ENCODE assay signal across 22 cellular contexts in the genomic region with DNA sequence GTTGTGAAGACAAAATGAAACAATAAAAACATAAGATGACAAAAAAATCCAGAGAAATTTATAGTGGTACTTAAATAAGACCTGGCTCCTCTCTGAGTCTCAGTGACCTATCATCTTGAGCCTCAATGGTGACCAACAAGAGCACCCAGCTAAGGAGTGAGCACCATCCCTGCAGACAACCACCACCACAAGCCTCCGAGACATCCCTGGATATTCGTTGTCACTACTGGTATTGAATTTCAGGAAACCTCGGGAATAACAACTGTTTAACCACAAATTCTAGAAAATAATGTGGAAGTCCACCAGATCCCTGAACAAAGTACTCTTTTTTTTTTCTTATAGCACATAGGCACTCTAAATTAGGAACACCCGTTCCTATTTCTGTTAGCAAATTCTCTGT. TPM values are rescaled to one million over a fixed set of nuclear protein-coding genes. Genes with fewer than 3 reads are reported as not detected.
"Had no signal": no experiment of that assay in that cellular context is flagged by ENCODE, and none has a peak within 500 bp of the region (broad histone marks: within the 10 kb centered on the region; RNA-seq: fewer than 3 reads in every experiment).

No MANE protein-coding gene starts in this region.

- ATAC-seq: activated T-helper 17 cell treated with anti-CD3 and anti-CD28 coated beads, Interleukin-2, amount 50 U/mL, for 72 hours; stimulated activated effector memory CD8-positive, alpha-beta T cell treated with anti-CD3 and anti-CD28 coated beads, Interleukin-12 subunit alpha, Interleukin-12 subunit beta, amount 100 ng/mL, for 72 hours; T-cell had no signal

- H3K9me3 Mint-ChIP-seq: activated B cell treated with CpG ODN at 0.5 μM for 24 hours; activated CD4-positive, alpha-beta memory T cell treated with anti-CD3 and anti-CD28 coated beads, Interleukin-2, amount 10 ng/mL, durations not matched to agents 7 days and 5 days; activated naive CD8-positive, alpha-beta T cell treated with anti-CD3 and anti-CD28 coated beads for 36 hours; activated T-helper 17 cell treated with anti-CD3 and anti-CD28 coated beads, Interleukin-2, amount 50 U/mL, for 72 hours; endodermal cell; neural progenitor cell; stimulated activated effector memory CD8-positive, alpha-beta T cell treated with anti-CD3 and anti-CD28 coated beads, Interleukin-12 subunit alpha, Interleukin-12 subunit beta, amount 100 ng/mL, for 72 hours; T-cell had no signal

- H3K9ac ChIP-seq: neural progenitor cell, SK-N-SH had no signal

- H3K4me1 ChIP-seq: prostate gland, right lobe of liver had no signal

- H3K4me2 ChIP-seq: neural progenitor cell, SK-N-SH had no signal

- H3K36me3 Mint-ChIP-seq: activated naive CD8-positive, alpha-beta T cell treated with anti-CD3 and anti-CD28 coated beads for 36 hours; immature natural killer cell; naive B cell; neural progenitor cell; stimulated activated effector memory CD8-positive, alpha-beta T cell treated with anti-CD3 and anti-CD28 coated beads, Interleukin-12 subunit alpha, Interleukin-12 subunit beta, amount 100 ng/mL, for 72 hours; T-cell had no signal

- DNase-seq: activated B cell treated with CpG ODN at 0.5 μM for 24 hours; activated CD4-positive, alpha-beta memory T cell treated with anti-CD3 and anti-CD28 coated beads, Interleukin-2, amount 10 ng/mL, durations not matched to agents 7 days and 5 days; activated CD4-positive, alpha-beta T cell treated with anti-CD3 and anti-CD28 coated beads for 4 hours; activated naive CD4-positive, alpha-beta T cell; activated naive CD8-positive, alpha-beta T cell treated with anti-CD3 and anti-CD28 coated beads for 36 hours; activated T-cell treated with anti-CD3 and anti-CD28 coated beads, Interleukin-2, amount 50 U/mL, for 1 hour; amniotic stem cell; dorsolateral prefrontal cortex; endodermal cell; foreskin melanocyte; immature natural killer cell; mammary epithelial cell; naive B cell; right lobe of liver; SK-N-SH; stimulated activated CD4-positive, alpha-beta T cell treated with anti-CD3 and anti-CD28 coated beads, Interleukin-4, amount 100 ng/mL, for 24 hours; T-cell had no signal

- H3K27ac Mint-ChIP-seq: activated B cell treated with CpG ODN at 0.5 μM for 24 hours; activated CD4-positive, alpha-beta memory T cell treated with anti-CD3 and anti-CD28 coated beads, Interleukin-2, amount 10 ng/mL, durations not matched to agents 7 days and 5 days; activated naive CD8-positive, alpha-beta T cell treated with anti-CD3 and anti-CD28 coated beads for 36 hours; activated T-helper 17 cell treated with anti-CD3 and anti-CD28 coated beads, Interleukin-2, amount 50 U/mL, for 72 hours; endodermal cell; immature natural killer cell; naive B cell; neural progenitor cell; stimulated activated effector memory CD8-positive, alpha-beta T cell treated with anti-CD3 and anti-CD28 coated beads, Interleukin-12 subunit alpha, Interleukin-12 subunit beta, amount 100 ng/mL, for 72 hours; T-cell had no signal

- H3K4me3 ChIP-seq: cardiac muscle cell, neural progenitor cell, prostate gland had no signal

- H2AFZ ChIP-seq: neural progenitor cell had no signal

- H3K27ac ChIP-seq: cardiac muscle cell, dorsolateral prefrontal cortex, neural progenitor cell, prostate gland had no signal

- H3K9me3 ChIP-seq: prostate gland, right lobe of liver, SK-N-SH had no signal

- H3K36me3 ChIP-seq: cardiac muscle cell, neural progenitor cell, prostate gland, right lobe of liver had no signal

- H3K27me3 Mint-ChIP-seq: activated CD4-positive, alpha-beta memory T cell treated with anti-CD3 and anti-CD28 coated beads, Interleukin-2, amount 10 ng/mL, durations not matched to agents 7 days and 5 days had no signal

- H3K27me3 ChIP-seq: cardiac muscle cell, neural progenitor cell, right lobe of liver had no signal

- H3K4me1 Mint-ChIP-seq: activated B cell treated with CpG ODN at 0.5 μM for 24 hours; activated CD4-positive, alpha-beta memory T cell treated with anti-CD3 and anti-CD28 coated beads, Interleukin-2, amount 10 ng/mL, durations not matched to agents 7 days and 5 days; activated naive CD8-positive, alpha-beta T cell treated with anti-CD3 and anti-CD28 coated beads for 36 hours; activated T-helper 17 cell treated with anti-CD3 and anti-CD28 coated beads, Interleukin-2, amount 50 U/mL, for 72 hours; immature natural killer cell; naive B cell; stimulated activated effector memory CD8-positive, alpha-beta T cell treated with anti-CD3 and anti-CD28 coated beads, Interleukin-12 subunit alpha, Interleukin-12 subunit beta, amount 100 ng/mL, for 72 hours; T-cell had no signal

- H3K4me3 Mint-ChIP-seq: activated B cell treated with CpG ODN at 0.5 μM for 24 hours; activated CD4-positive, alpha-beta memory T cell treated with anti-CD3 and anti-CD28 coated beads, Interleukin-2, amount 10 ng/mL, durations not matched to agents 7 days and 5 days; activated naive CD8-positive, alpha-beta T cell treated with anti-CD3 and anti-CD28 coated beads for 36 hours; activated T-helper 17 cell treated with anti-CD3 and anti-CD28 coated beads, Interleukin-2, amount 50 U/mL, for 72 hours; endodermal cell; immature natural killer cell; naive B cell; neural progenitor cell; stimulated activated effector memory CD8-positive, alpha-beta T cell treated with anti-CD3 and anti-CD28 coated beads, Interleukin-12 subunit alpha, Interleukin-12 subunit beta, amount 100 ng/mL, for 72 hours; T-cell had no signal

RNA-seq across cellular contexts. Expression of gene ADGRF5, which starts 32.2 kb away (rescaled TPM):
- total RNA-seq: activated B cell treated with CpG ODN at 0.5 μM for 24 hours; activated CD4-positive, alpha-beta memory T cell treated with anti-CD3 and anti-CD28 coated beads, Interleukin-2, amount 10 ng/mL, durations not matched to agents 7 days and 5 days; activated naive CD8-positive, alpha-beta T cell treated with anti-CD3 and anti-CD28 coated beads for 36 hours; activated T-helper 17 cell treated with anti-CD3 and anti-CD28 coated beads, Interleukin-2, amount 50 U/mL, for 72 hours; endodermal cell had no signal
